In the genomic region with DNA sequence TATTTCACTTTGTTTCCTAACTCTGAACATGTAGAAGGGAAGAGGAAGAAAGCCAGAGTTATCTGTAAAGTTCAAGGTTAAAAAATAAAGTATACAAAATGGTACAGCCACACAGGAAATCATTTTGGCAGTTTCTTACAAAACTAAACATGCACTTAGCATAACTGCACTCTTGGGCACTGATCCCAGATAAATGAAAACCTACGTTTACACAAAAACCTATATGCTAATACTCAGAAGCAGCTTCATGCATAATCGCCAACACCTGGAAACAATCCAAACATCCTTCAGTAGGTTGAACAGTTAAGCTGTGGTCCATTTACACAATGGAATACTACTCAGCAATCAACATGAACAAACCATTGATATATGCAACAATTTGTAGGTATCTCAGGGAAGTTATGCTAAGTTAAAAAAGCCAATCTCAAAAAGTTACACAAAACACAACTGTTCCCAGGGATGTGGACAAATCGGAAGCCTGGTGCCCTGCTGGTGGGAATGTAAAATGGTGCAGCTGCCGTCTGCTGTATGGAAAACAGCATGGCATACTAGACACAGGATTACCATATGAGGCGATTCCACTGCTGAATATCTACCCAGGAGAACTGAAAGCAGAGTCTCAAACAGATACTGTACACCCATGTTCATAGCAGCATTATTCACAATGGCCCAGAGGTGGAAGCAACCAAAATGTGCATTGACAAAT, we compare ENCODE assay signal across 14 cellular contexts.
"Had no signal": no experiment of that assay in that cellular context is flagged by ENCODE, and none has a peak within 500 bp of the region (broad histone marks: within the 10 kb centered on the region; RNA-seq: fewer than 3 reads in every experiment).

No MANE protein-coding gene starts in this region.

- ATAC-seq: gastroesophageal sphincter had no signal

- H3K27ac ChIP-seq: colonic mucosa, gastroesophageal sphincter, thoracic aorta, VCaP had no signal

- H3K27me3 ChIP-seq: colonic mucosa, gastroesophageal sphincter had no signal

- H3K4me1 ChIP-seq: colonic mucosa had no signal

- DNase-seq: activated CD4-positive, alpha-beta T cell treated with anti-CD3 and anti-CD28 coated beads for 1 hour; activated CD4-positive, alpha-beta T cell treated with anti-CD3 and anti-CD28 coated beads, Interleukin-2, amount 50 U/mL, for 48 hours; activated naive CD4-positive, alpha-beta T cell treated with anti-CD3 and anti-CD28 coated beads, Interleukin-2, amount 10 ng/mL, durations not matched to agents 7 days and 5 days; activated T-cell treated with anti-CD3 and anti-CD28 coated beads, Interleukin-2, amount 50 U/mL, for 24 hours; caudate nucleus; colonic mucosa; islet precursor cell; naive thymus-derived CD4-positive, alpha-beta T cell; stimulated activated CD4-positive, alpha-beta T cell treated with anti-CD3 and anti-CD28 coated beads, Interleukin-12 subunit alpha, Interleukin-12 subunit beta, amount 100 ng/mL, for 4 hours; stimulated activated CD4-positive, alpha-beta T cell treated with anti-CD3 and anti-CD28 coated beads, Interleukin-2, amount 100 ng/mL, for 24 hours; T1000 had no signal

- H3K4me3 ChIP-seq: colonic mucosa, gastroesophageal sphincter, thoracic aorta had no signal

- H3K9me3 ChIP-seq: colonic mucosa, gastroesophageal sphincter, thoracic aorta had no signal
